ENCODE assay signal across 8 cellular contexts in genomic region chr7:23570592-23571200, GRCh38.
DNase-seq lines count a peak whose midpoint lies in the region; ATAC-seq and TF ChIP-seq lines count a peak whose summit lies in the region.

No MANE protein-coding gene starts in this region.

- DNase-seq in GM12865 (ENCODE audit: low read depth) = peak; percentile 85
- DNase-seq in NCI-H1436 treated with DMSO at 0.1 percent for 48 hours (lab: John Stamatoyannopoulos, UW) = peak; percentile 32
- peak; percentile 22 to 69 (median 40) for DNase-seq in T-helper 2 cell
- peak in 55 of 58 donors; percentile 3 to 73 (median 46) for DNase-seq in anterior cingulate cortex (lab: John Stamatoyannopoulos, UW)
- peak; percentile 60 for DNase-seq in hepatic stellate cell (ENCODE audit: low spot score)
- peak; percentile 25 for DNase-seq in skeletal muscle cell (ENCODE audit: low read depth)

- peak; percentile 75 for ATAC-seq in HG02610 (IDR thresholded peaks at IDR 0.05; ENCODE audit: unreplicated experiment)
- ATAC-seq in GM18873 (IDR thresholded peaks at IDR 0.05; ENCODE audit: low FRiP score, unreplicated experiment) = no peak

- H3K4me3 ChIP-seq in GM12865 (ENCODE audit: low read depth, low read length) = no peak overlapping the region
- no peak overlapping the region for H3K4me3 ChIP-seq in skeletal muscle cell (ENCODE audit: low read depth, low read length)

- TF ChIP-seq CTCF in GM12865 (IDR thresholded peaks at IDR 0.05; ENCODE audit: insufficient read depth, low read depth, low read length, missing control alignments) = peak; percentile 84

Comparison
In these comparisons a context has a peak if more than half of its experiments do, and no peak if none do; other contexts are left out.
1. DNase-seq: peak in every context shown above with its lines; median percentile 85 in GM12865; 60 in hepatic stellate cell; 46 in anterior cingulate cortex; 40 in T-helper 2 cell; 32 in NCI-H1436 treated with DMSO at 0.1 percent for 48 hours; 25 in skeletal muscle cell.